21 cellular contexts compared by ENCODE assay signal in genomic region chr10:90130321-90131086, GRCh38.
DNase-seq lines count a peak whose midpoint lies in the region; ATAC-seq and TF ChIP-seq lines count a peak whose summit lies in the region.
"Had no signal": no experiment of that assay in that cellular context is flagged by ENCODE, and none has a peak within 500 bp of the region (broad histone marks: within the 10 kb centered on the region; RNA-seq: fewer than 3 reads in every experiment).

No MANE protein-coding gene starts in this region.

- H3K4me1 ChIP-seq in SJCRH30 = peaks cover 3% of the 10 kb centered on the region
- H3K4me1 ChIP-seq in Peyer's patch = no peaks in the 10 kb centered on the region
- H3K4me1 ChIP-seq: prostate gland had no signal

- no peak overlapping the region for H3K4me3 Mint-ChIP-seq in natural killer cell treated with Interleukin-12 subunit alpha and Interleukin-12 subunit beta and Interleukin-15 and Interleukin-18, amount 100 ng/mL, for 72 hours
- H3K4me3 Mint-ChIP-seq: CD8-positive, alpha-beta T cell; naive thymus-derived CD4-positive, alpha-beta T cell; T-helper 2 cell treated with Interferon-gamma antibody and Interleukin-4, amounts not matched to agents 5 μg/mL and 100 μg/mL, for 36 hours had no signal

- no peaks in the 10 kb centered on the region for H3K27me3 Mint-ChIP-seq in natural killer cell treated with Interleukin-12 subunit alpha and Interleukin-12 subunit beta and Interleukin-15 and Interleukin-18, amount 100 ng/mL, for 72 hours

- H3K36me3 ChIP-seq in SJCRH30 (no peaks in the 10 kb centered on the region), Peyer's patch (no peaks in the 10 kb centered on the region)
- H3K36me3 ChIP-seq: prostate gland, stomach had no signal

- TF ChIP-seq POLR2A in Peyer's patch (IDR thresholded peaks at IDR 0.05) = no peak

- H3K4me1 Mint-ChIP-seq in natural killer cell treated with Interleukin-12 subunit alpha and Interleukin-12 subunit beta and Interleukin-15 and Interleukin-18, amount 100 ng/mL, for 72 hours (ENCODE audit: low read depth in 2 of 2) = no peaks in the 10 kb centered on the region
- H3K4me1 Mint-ChIP-seq: naive thymus-derived CD4-positive, alpha-beta T cell had no signal

- H3K9me3 ChIP-seq in SJCRH30 (replicated peaks) (no peaks in the 10 kb centered on the region), Peyer's patch (peaks cover 0 to 10% (median 0%) of the 10 kb centered on the region in 4 donors)
- H3K9me3 ChIP-seq: prostate gland had no signal

- H3K27me3 ChIP-seq in SJCRH30 (no peaks in the 10 kb centered on the region), Peyer's patch (no peaks in the 10 kb centered on the region)
- H3K27me3 ChIP-seq: stomach had no signal

- no peak for DNase-seq in KG1 (lab: John Stamatoyannopoulos, UW)
- no peak for DNase-seq in natural killer cell treated with Interleukin-12 subunit alpha and Interleukin-12 subunit beta and Interleukin-15 and Interleukin-18, amount 100 ng/mL, for 72 hours (ENCODE audit: low spot score)
- no peak for DNase-seq in SJCRH30
- no peak for DNase-seq in Peyer's patch
- DNase-seq: activated CD4-positive, CD25-positive, alpha-beta regulatory T cell treated with anti-CD3 and anti-CD28 coated beads, Interleukin-2, amount 50 U/mL, for 72 hours; activated gamma-delta T cell treated with Interleukin-2 at 50 U/mL for 16 hours; CD8-positive, alpha-beta T cell; GM23248; Karpas-422; naive thymus-derived CD4-positive, alpha-beta T cell; NCI-H1436; NCI-H2227 treated with DMSO at 0.1 percent for 48 hours; SHP77 treated with DMSO at 0.1 percent for 48 hours; stomach had no signal

- H3K27ac ChIP-seq in SJCRH30 = no peak overlapping the region
- H3K27ac ChIP-seq in Peyer's patch = no peak overlapping the region
- H3K27ac ChIP-seq: coronary artery, GM23248, prostate gland, stomach had no signal

- no peaks in the 10 kb centered on the region for H3K36me3 Mint-ChIP-seq in natural killer cell treated with Interleukin-12 subunit alpha and Interleukin-12 subunit beta and Interleukin-15 and Interleukin-18, amount 100 ng/mL, for 72 hours
- H3K36me3 Mint-ChIP-seq: CD8-positive, alpha-beta T cell had no signal

- no peak overlapping the region for H3K27ac Mint-ChIP-seq in natural killer cell treated with Interleukin-12 subunit alpha and Interleukin-12 subunit beta and Interleukin-15 and Interleukin-18, amount 100 ng/mL, for 72 hours
- H3K27ac Mint-ChIP-seq: CD8-positive, alpha-beta T cell; naive thymus-derived CD4-positive, alpha-beta T cell; T-helper 2 cell treated with Interferon-gamma antibody and Interleukin-4, amounts not matched to agents 5 μg/mL and 100 μg/mL, for 36 hours had no signal

- ATAC-seq in GM18499 (IDR thresholded peaks at IDR 0.05; ENCODE audit: insufficient read depth, unreplicated experiment) (peak; percentile 44), GM19397 (IDR thresholded peaks at IDR 0.05; ENCODE audit: unreplicated experiment) (peak; percentile 49), HG02642 (IDR thresholded peaks at IDR 0.05; ENCODE audit: poor library complexity, unreplicated experiment) (peak; percentile 53), HG03460 (IDR thresholded peaks at IDR 0.05; ENCODE audit: unreplicated experiment) (peak; percentile 70)
- ATAC-seq in natural killer cell treated with Interleukin-12 subunit alpha and Interleukin-12 subunit beta and Interleukin-15 and Interleukin-18, amount 100 ng/mL, for 72 hours = no peak
- ATAC-seq: CD8-positive, alpha-beta T cell; naive thymus-derived CD4-positive, alpha-beta T cell had no signal

- H3K4me3 ChIP-seq in SJCRH30 = no peak overlapping the region
- H3K4me3 ChIP-seq in Peyer's patch = no peak overlapping the region
- H3K4me3 ChIP-seq: coronary artery, GM23248, prostate gland, stomach had no signal

- TF ChIP-seq CTCF in Peyer's patch (IDR thresholded peaks at IDR 0.05) = no peak

- H3K9me3 Mint-ChIP-seq in natural killer cell treated with Interleukin-12 subunit alpha and Interleukin-12 subunit beta and Interleukin-15 and Interleukin-18, amount 100 ng/mL, for 72 hours = peaks cover 13% of the 10 kb centered on the region

Comparison
In these comparisons a context has a peak if more than half of its experiments do, and no peak if none do; other contexts are left out.
1. ATAC-seq: peak in GM18499 (single experiment), GM19397 (single experiment), HG02642 (single experiment) and HG03460 (single experiment); none in natural killer cell treated with Interleukin-12 subunit alpha and Interleukin-12 subunit beta and Interleukin-15 and Interleukin-18, amount 100 ng/mL, for 72 hours (0 of 2).